In the genomic region with DNA sequence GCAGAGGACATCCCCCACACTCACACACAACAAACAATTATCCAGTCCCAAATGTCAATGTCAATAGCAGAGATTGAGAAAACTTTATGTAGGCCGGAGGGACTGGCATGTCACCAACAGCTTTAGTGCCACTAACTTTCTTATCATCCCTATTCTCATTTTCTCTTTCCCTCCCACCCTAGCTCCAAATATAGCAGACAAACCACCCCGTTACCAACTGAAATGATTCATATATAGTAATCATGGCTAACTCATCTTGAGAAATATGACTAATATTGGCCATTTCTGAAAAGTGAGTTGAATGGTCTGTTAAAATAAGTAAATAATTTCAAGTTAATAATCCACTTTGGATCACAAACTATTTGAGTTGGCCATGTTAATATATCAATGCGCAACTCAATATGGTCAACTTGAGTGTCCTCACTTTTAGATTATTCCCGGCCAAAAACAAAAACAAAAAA, we compare ENCODE assay signal across 1 cellular context.
TF ChIP-seq lines count a peak whose summit lies in the region.

No MANE protein-coding gene starts in this region.

TF ChIP-seq in SK-N-SH, 30 proteins besides CTCF, POLR2A, EP300 and RAD21 (continued from another document):
- TF ChIP-seq, protein P1, sequence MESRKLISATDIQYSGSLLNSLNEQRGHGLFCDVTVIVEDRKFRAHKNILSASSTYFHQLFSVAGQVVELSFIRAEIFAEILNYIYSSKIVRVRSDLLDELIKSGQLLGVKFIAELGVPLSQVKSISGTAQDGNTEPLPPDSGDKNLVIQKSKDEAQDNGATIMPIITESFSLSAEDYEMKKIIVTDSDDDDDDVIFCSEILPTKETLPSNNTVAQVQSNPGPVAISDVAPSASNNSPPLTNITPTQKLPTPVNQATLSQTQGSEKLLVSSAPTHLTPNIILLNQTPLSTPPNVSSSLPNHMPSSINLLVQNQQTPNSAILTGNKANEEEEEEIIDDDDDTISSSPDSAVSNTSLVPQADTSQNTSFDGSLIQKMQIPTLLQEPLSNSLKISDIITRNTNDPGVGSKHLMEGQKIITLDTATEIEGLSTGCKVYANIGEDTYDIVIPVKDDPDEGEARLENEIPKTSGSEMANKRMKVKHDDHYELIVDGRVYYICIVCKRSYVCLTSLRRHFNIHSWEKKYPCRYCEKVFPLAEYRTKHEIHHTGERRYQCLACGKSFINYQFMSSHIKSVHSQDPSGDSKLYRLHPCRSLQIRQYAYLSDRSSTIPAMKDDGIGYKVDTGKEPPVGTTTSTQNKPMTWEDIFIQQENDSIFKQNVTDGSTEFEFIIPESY (IDR thresholded peaks at IDR 0.05; ENCODE audit: borderline replicate concordance, low read depth) = no peak
- TF ChIP-seq RXRA (IDR thresholded peaks at IDR 0.05; ENCODE audit: borderline replicate concordance, low read depth) = no peak
